Comparison of ENCODE assay signal across 1 cellular context in the genomic region with DNA sequence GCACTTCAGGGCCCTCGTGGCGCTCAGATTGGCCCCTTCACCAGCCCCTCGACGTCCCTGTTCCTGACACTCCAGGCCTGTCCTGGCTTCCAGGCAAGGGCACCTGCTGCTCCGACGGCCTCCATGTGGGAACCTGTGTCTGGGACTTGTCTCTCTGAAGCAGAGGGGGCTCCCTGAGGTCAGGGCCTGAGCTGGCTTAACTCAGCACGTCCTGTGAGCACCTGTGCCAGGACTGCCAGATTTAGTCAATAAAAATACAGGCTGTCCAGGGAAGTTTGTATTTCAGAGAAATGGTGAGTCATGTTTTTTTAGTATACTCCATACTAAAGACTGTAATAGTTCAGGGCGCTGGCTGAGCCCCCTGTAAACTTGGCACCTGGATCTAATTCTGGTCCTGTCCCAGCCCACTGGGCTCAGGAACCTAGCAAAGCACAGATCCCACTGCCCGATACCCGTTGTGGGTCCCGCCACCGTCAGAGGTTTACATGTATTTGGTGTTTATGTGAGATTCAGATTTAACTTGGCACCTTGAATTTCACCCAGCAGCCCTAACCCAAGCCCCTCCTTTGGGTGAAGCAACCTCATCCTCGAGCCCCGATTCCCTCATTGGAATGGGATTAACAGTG.
TF ChIP-seq lines count a peak whose summit lies in the region.

No MANE protein-coding gene starts in this region.

TF ChIP-seq in GM23338, 12 proteins besides CTCF, POLR2A, EP300 and RAD21 (continued from another document):
- TF ChIP-seq ZNF462 (CRISPR knock-in tag; IDR thresholded peaks at IDR 0.05) (no peak), STAT1 (IDR thresholded peaks at IDR 0.05; ENCODE audit: unreplicated experiment) (no peak), REST (IDR thresholded peaks at IDR 0.05; ENCODE audit: unreplicated experiment) (no peak), POLR2AphosphoS5 (IDR thresholded peaks at IDR 0.05; ENCODE audit: low read depth) (no peak), CREB1 (CRISPR knock-in tag; IDR thresholded peaks at IDR 0.05; ENCODE audit: low read depth) (no peak), JUNB (IDR thresholded peaks at IDR 0.05; ENCODE audit: unreplicated experiment) (no peak), EZH2 (IDR thresholded peaks at IDR 0.05; ENCODE audit: low read depth, unreplicated experiment) (no peak), ZNF331 (CRISPR knock-in tag; IDR thresholded peaks at IDR 0.05; ENCODE audit: low read depth) (no peak), NANOG (IDR thresholded peaks at IDR 0.05; ENCODE audit: borderline replicate concordance) (no peak)
- TF ChIP-seq, protein P1, sequence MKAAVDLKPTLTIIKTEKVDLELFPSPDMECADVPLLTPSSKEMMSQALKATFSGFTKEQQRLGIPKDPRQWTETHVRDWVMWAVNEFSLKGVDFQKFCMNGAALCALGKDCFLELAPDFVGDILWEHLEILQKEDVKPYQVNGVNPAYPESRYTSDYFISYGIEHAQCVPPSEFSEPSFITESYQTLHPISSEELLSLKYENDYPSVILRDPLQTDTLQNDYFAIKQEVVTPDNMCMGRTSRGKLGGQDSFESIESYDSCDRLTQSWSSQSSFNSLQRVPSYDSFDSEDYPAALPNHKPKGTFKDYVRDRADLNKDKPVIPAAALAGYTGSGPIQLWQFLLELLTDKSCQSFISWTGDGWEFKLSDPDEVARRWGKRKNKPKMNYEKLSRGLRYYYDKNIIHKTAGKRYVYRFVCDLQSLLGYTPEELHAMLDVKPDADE (IDR thresholded peaks at IDR 0.05) = no peak
TF ChIP-seq in GM23338: peak in this region for 0.
